9 cellular contexts compared by ENCODE assay signal in the genomic region with DNA sequence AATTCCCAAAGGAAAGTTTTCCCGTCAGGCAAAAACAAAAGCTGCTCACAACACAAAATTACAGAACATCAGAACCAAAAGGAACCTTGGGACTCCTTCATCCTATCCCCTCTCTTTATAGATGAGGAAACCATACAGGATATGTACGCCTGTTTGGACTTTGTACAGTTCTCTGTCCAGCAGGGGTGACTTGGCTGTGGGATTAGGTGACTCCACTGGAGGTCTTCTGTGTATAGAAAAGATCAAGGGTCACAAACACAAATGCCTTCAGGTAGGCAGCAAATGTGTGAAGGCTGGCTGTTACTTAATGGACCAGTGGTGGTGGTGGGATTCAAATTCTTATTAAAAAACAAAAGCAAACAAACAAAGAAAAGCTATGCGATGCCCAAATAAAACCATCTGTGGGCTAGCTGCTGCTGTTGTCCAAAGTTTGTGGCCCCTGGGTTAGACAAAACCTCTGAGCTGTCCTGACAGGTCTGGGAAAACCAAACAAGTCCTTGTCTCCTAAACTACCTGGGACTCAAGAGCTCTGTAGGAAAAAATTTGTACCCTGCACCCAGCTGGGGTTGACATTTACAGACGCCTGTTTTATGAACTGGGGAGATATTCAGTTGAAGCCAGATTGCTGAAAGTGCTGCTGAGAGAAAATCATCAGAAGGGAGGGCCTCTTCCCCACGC. TPM values are rescaled to one million over a fixed set of nuclear protein-coding genes. Genes with fewer than 3 reads are reported as not detected.
DNase-seq lines count a peak whose midpoint lies in the region; ATAC-seq and TF ChIP-seq lines count a peak whose summit lies in the region.
"Had no signal": no experiment of that assay in that cellular context is flagged by ENCODE, and none has a peak within 500 bp of the region (broad histone marks: within the 10 kb centered on the region; RNA-seq: fewer than 3 reads in every experiment).

No MANE protein-coding gene starts in this region.

- peak overlapping the region; percentile 90 for H3K4me2 ChIP-seq in PC-9
- peak overlapping the region; percentile 94 for H3K4me2 ChIP-seq in smooth muscle cell

- no peak for TF ChIP-seq CTCF in PC-9 (conservative IDR thresholded peaks at IDR 0.05)
- TF ChIP-seq CTCF in esophagus muscularis mucosa (IDR thresholded peaks at IDR 0.05) = no peak
- TF ChIP-seq CTCF in smooth muscle cell (IDR thresholded peaks at IDR 0.05; ENCODE audit: borderline replicate concordance, insufficient read depth, poor library complexity, severe bottlenecking) = no peak
- no peak for TF ChIP-seq CTCF in tibial nerve (IDR thresholded peaks at IDR 0.05)

- H3K27me3 Mint-ChIP-seq in activated CD4-positive, alpha-beta T cell treated with anti-CD3 and anti-CD28 coated beads for 36 hours = no peaks in the 10 kb centered on the region

- TF ChIP-seq EP300 in esophagus muscularis mucosa (IDR thresholded peaks at IDR 0.05) (no peak), tibial nerve (IDR thresholded peaks at IDR 0.05) (no peak)

- H3K4me3 ChIP-seq in PC-9 (peak overlapping the region; percentile 86; the same call in 1 of the 2 replicates), esophagus muscularis mucosa (peak overlapping the region in 3 of 4 donors; percentile 83 to 94 (median 84)), smooth muscle cell (no peak overlapping the region), tibial nerve (peak overlapping the region in 1 of 4 donors; percentile 77)

- no peaks in the 10 kb centered on the region for H3K9me2 ChIP-seq in PC-9 (ENCODE audit: insufficient read depth)

- H3K36me3 ChIP-seq in PC-9 (ENCODE audit: low read depth) = no peaks in the 10 kb centered on the region
- no peaks in the 10 kb centered on the region for H3K36me3 ChIP-seq in esophagus muscularis mucosa
- H3K36me3 ChIP-seq in smooth muscle cell (ENCODE audit: low read depth) = no peaks in the 10 kb centered on the region
- H3K36me3 ChIP-seq in tibial nerve = no peaks in the 10 kb centered on the region

- H3K79me2 ChIP-seq in PC-9 (ENCODE audit: low read depth) = no peaks in the 10 kb centered on the region
- H3K79me2 ChIP-seq in smooth muscle cell (ENCODE audit: low read depth) = peaks cover 26% of the 10 kb centered on the region

- H4K20me1 ChIP-seq in PC-9 (ENCODE audit: insufficient read depth) (no peaks in the 10 kb centered on the region; the same call in 1 of the 2 replicates), smooth muscle cell (ENCODE audit: low read depth) (peaks cover 22% of the 10 kb centered on the region)

- no peak overlapping the region for H3K27ac Mint-ChIP-seq in activated CD4-positive, alpha-beta T cell treated with anti-CD3 and anti-CD28 coated beads for 36 hours

- no peaks in the 10 kb centered on the region for H3K9me3 Mint-ChIP-seq in activated CD4-positive, alpha-beta T cell treated with anti-CD3 and anti-CD28 coated beads for 36 hours (ENCODE audit: low read depth)

- peak overlapping the region; percentile 93 for H3K4me3 Mint-ChIP-seq in activated CD4-positive, alpha-beta T cell treated with anti-CD3 and anti-CD28 coated beads for 36 hours

- H3K9ac ChIP-seq in smooth muscle cell (ENCODE audit: low read depth) = no peak overlapping the region

- H3K27me3 ChIP-seq in PC-9 (ENCODE audit: insufficient read depth, low read depth) (no peaks in the 10 kb centered on the region), esophagus muscularis mucosa (no peaks in the 10 kb centered on the region), smooth muscle cell (ENCODE audit: low read depth) (no peaks in the 10 kb centered on the region), tibial nerve (no peaks in the 10 kb centered on the region)

- CTCF ChIA-PET in activated CD4-positive, alpha-beta T cell treated with anti-CD3 and anti-CD28 coated beads for 36 hours (lab: Charles Lee) = interaction anchor here (0.8 to 2.9 kb wide), 11 partner anchors 10 to 531 kb away, joined by 3 to 33 read pairs (median 5); partner anchors contain the start of genes ACTR2 and AFTPH
- CTCF ChIA-PET in PC-9 (lab: Charles Lee) = interaction anchor here (1.2 kb wide), 1 partner anchor 210 kb away, joined by 3 read pairs; no protein-coding TSS in a partner anchor

- H3K27ac ChIP-seq in PC-9 (no peak overlapping the region), esophagus muscularis mucosa (replicated peaks in 1 of 4) (peak overlapping the region in 1 of 4 donors; percentile 94), smooth muscle cell (ENCODE audit: low read depth) (no peak overlapping the region), tibial nerve (peak overlapping the region in 1 of 4 donors; percentile 90)

- POLR2A ChIA-PET in activated CD4-positive, alpha-beta T cell treated with anti-CD3 and anti-CD28 coated beads for 36 hours (lab: Charles Lee) = interaction anchor here (0.6 to 2.9 kb wide), 7 partner anchors 10 to 530 kb away, joined by 3 to 10 read pairs (median 3); partner anchors contain the start of genes ACTR2 and RAB1A
- POLR2A ChIA-PET in PC-9 (lab: Charles Lee; ENCODE audit: unreplicated experiment) = interaction anchor here (0.5 kb wide), 1 partner anchor 73 kb away, joined by 3 read pairs; no protein-coding TSS in a partner anchor

- H3K4me1 Mint-ChIP-seq in activated CD4-positive, alpha-beta T cell treated with anti-CD3 and anti-CD28 coated beads for 36 hours = peaks cover 52% of the 10 kb centered on the region

- H3F3A ChIP-seq in PC-9 (ENCODE audit: insufficient read depth, low read depth) = peaks cover 9% of the 10 kb centered on the region; the same call in 1 of the 2 replicates
- no peaks in the 10 kb centered on the region for H3F3A ChIP-seq in smooth muscle cell (ENCODE audit: low read depth)

- H2AFZ ChIP-seq in PC-9 (no peak overlapping the region), smooth muscle cell (ENCODE audit: low read depth) (no peak overlapping the region)

- no peaks in the 10 kb centered on the region for H3K36me3 Mint-ChIP-seq in activated CD4-positive, alpha-beta T cell treated with anti-CD3 and anti-CD28 coated beads for 36 hours (ENCODE audit: low read depth)

- BruUV-seq in PC-9 (replicated peaks; lab: Mats Ljungman, UMichigan) = TSS peak; percentile 30

- intact Hi-C loops in activated CD4-positive, alpha-beta T cell treated with anti-CD3 and anti-CD28 coated beads for 36 hours (cut with DNase I, micrococcal nuclease) = loop anchor here (5.0 kb wide), 2 partner anchors 377 to 403 kb away; partner anchors contain the start of genes SERTAD2 (in 1 of the 2) and SPRED2 (in 1 of the 2)
- intact Hi-C loops in PC-9 (cut with micrococcal nuclease; ENCODE audit: unreplicated experiment) = loop anchor here (5.0 kb wide), 1 partner anchor 172 kb away; the partner anchor contains the start of gene ACTR2
- intact Hi-C loops in esophagus muscularis mucosa (cut with DNase I) = loop anchor here (5.0 kb wide), 1 partner anchor 77 kb away; the partner anchor contains the start of gene RAB1A

- no peaks in the 10 kb centered on the region for H3K9me3 ChIP-seq in PC-9 (ENCODE audit: insufficient read depth, low read depth)
- H3K9me3 ChIP-seq in esophagus muscularis mucosa = no peaks in the 10 kb centered on the region
- no peaks in the 10 kb centered on the region for H3K9me3 ChIP-seq in smooth muscle cell (replicated peaks; ENCODE audit: low read depth)
- no peaks in the 10 kb centered on the region for H3K9me3 ChIP-seq in tibial nerve

- no peak for ATAC-seq in activated CD4-positive, alpha-beta T cell treated with anti-CD3 and anti-CD28 coated beads for 36 hours
- no peak for ATAC-seq in activated CD4-positive, CD25-positive, alpha-beta regulatory T cell treated with anti-CD3 and anti-CD28 coated beads, Interleukin-2, amount 50 U/mL, for 24 hours

- H3K4me1 ChIP-seq in PC-9 (replicated peaks; ENCODE audit: insufficient read depth) = peaks cover 15% of the 10 kb centered on the region
- H3K4me1 ChIP-seq in esophagus muscularis mucosa = peaks cover 34 to 39% (median 37%) of the 10 kb centered on the region in 4 donors
- peaks cover 9% of the 10 kb centered on the region for H3K4me1 ChIP-seq in smooth muscle cell (ENCODE audit: low read depth)
- peaks cover 0 to 22% (median 15%) of the 10 kb centered on the region in 4 donors for H3K4me1 ChIP-seq in tibial nerve

- no peak for DNase-seq in activated CD4-positive, alpha-beta T cell treated with anti-CD3 and anti-CD28 coated beads for 36 hours
- DNase-seq in activated CD4-positive, alpha-beta T cell treated with anti-CD3 and anti-CD28 coated beads for 1 hour = no peak
- DNase-seq in PC-9 = no peak
- DNase-seq in esophagus muscularis mucosa (ENCODE audit: extremely low spot score) = no peak
- DNase-seq in smooth muscle cell (lab: John Stamatoyannopoulos, UW; ENCODE audit: unreplicated experiment) = no peak
- DNase-seq in tibial nerve (ENCODE audit: low spot score in 2 of 2) = no peak
- DNase-seq in NCI-H446 treated with DMSO at 0.1 percent for 48 hours (lab: John Stamatoyannopoulos, UW) = no peak
- DNase-seq: NCI-H2227 treated with DMSO at 0.1 percent for 48 hours had no signal

- TF ChIP-seq POLR2A in esophagus muscularis mucosa (IDR thresholded peaks at IDR 0.05; ENCODE audit: low read depth) (no peak), tibial nerve (IDR thresholded peaks at IDR 0.05) (no peak)

- WGBS in esophagus muscularis mucosa = 86% methylated on average over 5 of the region's 5 CpGs
- WGBS in smooth muscle cell (ENCODE audit: low lambda C conversion rate) = 84% methylated on average over 5 of the region's 5 CpGs
- 73 to 83% methylated on average over 5 of the region's 5 CpGs for WGBS in tibial nerve, 2 donors

RNA-seq across cellular contexts. Expression of gene CEP68, which starts 1.3 kb away (rescaled TPM):
- 1 to 10 TPM; 4.9 to 6.0 TPM for total RNA-seq in activated CD4-positive, alpha-beta T cell treated with anti-CD3 and anti-CD28 coated beads for 36 hours
- total RNA-seq in PC-9 (2021) (10.8 and 11.5 TPM in 2 replicates), esophagus muscularis mucosa (10 to 100 TPM; 21.6 to 39.3 (median 28.6) TPM), smooth muscle cell (3.2 and 5.7 TPM in 2 replicates), tibial nerve (10 to 100 TPM; 21.6 to 40.4 (median 25.2) TPM)
- polyA plus RNA-seq in smooth muscle cell = 8.4 and 12.8 TPM in 2 replicates
